24 cellular contexts compared by ENCODE assay signal in genomic region chr3:55894605-55895004, GRCh38.
"Had no signal": no experiment of that assay in that cellular context is flagged by ENCODE, and none has a peak within 500 bp of the region (broad histone marks: within the 10 kb centered on the region; RNA-seq: fewer than 3 reads in every experiment).

No MANE protein-coding gene starts in this region.

- H3K4me1 ChIP-seq: breast epithelium, colonic mucosa, prostate gland, transverse colon had no signal

- H3K36me3 ChIP-seq: breast epithelium, colonic mucosa, gastroesophageal sphincter, neutrophil, ovary, prostate gland, transverse colon had no signal

- H3K27me3 ChIP-seq: breast epithelium, colonic mucosa, dorsolateral prefrontal cortex, gastroesophageal sphincter, ovary, transverse colon had no signal

- H3K4me3 ChIP-seq: breast epithelium, colonic mucosa, dorsolateral prefrontal cortex, gastroesophageal sphincter, ovary, prostate gland, transverse colon had no signal

- ATAC-seq: effector memory CD8-positive, alpha-beta T cell; gastroesophageal sphincter; stimulated activated naive B cell treated with anti-CD40 and anti-IgM and Interleukin-4, amounts not matched to agents 10 μg/mL and 1 μg/mL and 100 μg/mL, for 72 hours had no signal

- H3K27ac ChIP-seq: breast epithelium, colonic mucosa, dorsolateral prefrontal cortex, gastroesophageal sphincter, neutrophil, ovary, prostate gland, transverse colon had no signal

- H3K9me3 ChIP-seq: breast epithelium, colonic mucosa, gastroesophageal sphincter, neutrophil, ovary, prostate gland, transverse colon had no signal

- DNase-seq: activated B cell treated with CpG ODN at 0.5 μM for 24 hours; activated CD4-positive, alpha-beta T cell treated with anti-CD3 and anti-CD28 coated beads for 4 hours; activated CD4-positive, alpha-beta T cell treated with anti-CD3 and anti-CD28 coated beads, Interleukin-2, amount 50 U/mL, for 48 hours; activated effector memory CD4-positive, alpha-beta T cell treated with Interleukin-2 at 50 U/mL for 16 hours; activated naive CD4-positive, alpha-beta T cell treated with anti-CD3 and anti-CD28 coated beads for 36 hours; activated naive CD8-positive, alpha-beta T cell treated with anti-CD3 and anti-CD28 coated beads, Interleukin-2, amount 10 ng/mL, durations not matched to agents 7 days and 5 days; activated T-cell treated with anti-CD3 and anti-CD28 coated beads, Interleukin-2, amount 50 U/mL, for 48 hours; amniotic stem cell; colonic mucosa; dorsolateral prefrontal cortex; effector memory CD8-positive, alpha-beta T cell; head of caudate nucleus; hypothalamus; ovary; stimulated activated CD4-positive, alpha-beta T cell treated with anti-CD3 and anti-CD28 coated beads, Interleukin-2, amount 100 ng/mL, for 48 hours; stimulated activated CD8-positive, alpha-beta memory T cell treated with anti-CD3 and anti-CD28 coated beads, Interleukin-4, amount 100 ng/mL, for 48 hours; stimulated activated naive B cell treated with anti-CD40 and anti-IgM and Interleukin-4, amounts not matched to agents 10 μg/mL and 1 μg/mL and 100 μg/mL, for 72 hours; T1000; transverse colon had no signal

- FAIRE-seq: endothelial cell of umbilical vein had no signal
